Comparison of ENCODE assay signal across 10 cellular contexts in genomic region chr1:41811051-41811795, GRCh38.
DNase-seq lines count a peak whose midpoint lies in the region; ATAC-seq and TF ChIP-seq lines count a peak whose summit lies in the region.
"Had no signal": no experiment of that assay in that cellular context is flagged by ENCODE, and none has a peak within 500 bp of the region (broad histone marks: within the 10 kb centered on the region; RNA-seq: fewer than 3 reads in every experiment).

No MANE protein-coding gene starts in this region.

- intact Hi-C loops in IMR-90 (cut with micrococcal nuclease) = loop anchor here (10.0 kb wide), 1 partner anchor 334 kb away; no protein-coding TSS in a partner anchor
- intact Hi-C loops in activated CD4-positive, alpha-beta memory T cell treated with anti-CD3 and anti-CD28 coated beads for 36 hours (cut with micrococcal nuclease) = loop anchor here (1.0 to 5.0 kb wide), 2 partner anchors 226 to 237 kb away; no protein-coding TSS in a partner anchor
- intact Hi-C loops in stomach (cut with DNase I; ENCODE audit: low total_unique reads) = no loop called here

- H3K4me2 ChIP-seq in IMR-90 (ENCODE audit: low read depth, low read length) = no peak overlapping the region
- H3K4me2 ChIP-seq: BLaER1 had no signal

- POLR2A ChIA-PET in IMR-90 (lab: Charles Lee; ENCODE audit: unreplicated experiment) = no interaction called here
- POLR2A ChIA-PET in activated CD4-positive, alpha-beta memory T cell treated with anti-CD3 and anti-CD28 coated beads for 36 hours (lab: Charles Lee) = interaction anchor here (0.6 to 0.8 kb wide), 2 partner anchors 11 to 50 kb away, joined by 3 read pairs; no protein-coding TSS in a partner anchor

- H4K20me1 ChIP-seq in IMR-90 (ENCODE audit: insufficient read depth, low read length) = peaks cover 5% of the 10 kb centered on the region
- H4K20me1 ChIP-seq: BLaER1 had no signal

- H2AFZ ChIP-seq in IMR-90 (replicated peaks; ENCODE audit: low read length, poor library complexity) = peak overlapping the region; percentile 26

- no peak overlapping the region for H3K4me3 Mint-ChIP-seq in activated CD4-positive, alpha-beta memory T cell treated with anti-CD3 and anti-CD28 coated beads for 36 hours
- H3K4me3 Mint-ChIP-seq: mesothelial cell of epicardium had no signal

- TF ChIP-seq EP300 in stomach (IDR thresholded peaks at IDR 0.05) = no peak

- H2BK15ac ChIP-seq in IMR-90 (ENCODE audit: low read depth, low read length) = no peak overlapping the region

- H3K79me1 ChIP-seq in IMR-90 (ENCODE audit: low read depth in 1 of 2, low read length in 2 of 2) = no peaks in the 10 kb centered on the region

- DNase-seq in AG09309 (ENCODE audit: low read depth) (no peak), IMR-90 (peak; percentile 56), germinal center (ENCODE audit: low spot score) (peak; percentile 68), stomach (no peak), erythroblast (lab: John Stamatoyannopoulos, UW) (no peak)
- peak; percentile 79 for DNase-seq in activated CD4-positive, alpha-beta memory T cell treated with anti-CD3 and anti-CD28 coated beads for 36 hours

- H3K23ac ChIP-seq in IMR-90 (ENCODE audit: low read depth, low read length) = no peak overlapping the region

- peak overlapping the region; percentile 47 for H3K27ac Mint-ChIP-seq in activated CD4-positive, alpha-beta memory T cell treated with anti-CD3 and anti-CD28 coated beads for 36 hours

- dilution Hi-C loops in IMR-90 (cut with HindIII; ENCODE audit: low sequenced_read_pairs, unreplicated experiment) = no loop called here

- no peak overlapping the region for H4K91ac ChIP-seq in IMR-90 (ENCODE audit: insufficient read depth, low read depth, low read length)

- no peaks in the 10 kb centered on the region for H3K36me3 Mint-ChIP-seq in activated CD4-positive, alpha-beta memory T cell treated with anti-CD3 and anti-CD28 coated beads for 36 hours
- H3K36me3 Mint-ChIP-seq: mesothelial cell of epicardium had no signal

- ATAC-seq in IMR-90 (ENCODE audit: low read depth) (no peak), HG03025 (IDR thresholded peaks at IDR 0.05; ENCODE audit: low FRiP score, unreplicated experiment) (no peak), HG02610 (IDR thresholded peaks at IDR 0.05; ENCODE audit: unreplicated experiment) (no peak)

- no peak overlapping the region for H2BK20ac ChIP-seq in IMR-90 (ENCODE audit: low read depth, low read length)

- WGBS in IMR-90 (ENCODE audit: extremely low coverage in 2 of 2, insufficient read length in 1 of 2), 2 experiments = no CpG with 5 or more reads among the region's 7 CpGs
- WGBS in stomach, 5 donors = 52 to 64% (median 60%) methylated on average over 7 of the region's 7 CpGs

- H2BK5ac ChIP-seq in IMR-90 (ENCODE audit: low read depth, low read length, poor library complexity, severe bottlenecking) = no peak overlapping the region

- no peaks in the 10 kb centered on the region for H3K27me3 ChIP-seq in IMR-90 (ENCODE audit: control insufficient read depth, insufficient read depth, low read length)
- no peaks in the 10 kb centered on the region for H3K27me3 ChIP-seq in stomach
- H3K27me3 ChIP-seq: BLaER1 had no signal

- H3K9me3 Mint-ChIP-seq in activated CD4-positive, alpha-beta memory T cell treated with anti-CD3 and anti-CD28 coated beads for 36 hours = no peaks in the 10 kb centered on the region
- H3K9me3 Mint-ChIP-seq: mesothelial cell of epicardium had no signal

- H3K18ac ChIP-seq in IMR-90 (ENCODE audit: low read depth, low read length) = no peak overlapping the region

- CTCF ChIA-PET in IMR-90 (lab: Yijun Ruan, JAX) = interaction anchor here (0.6 to 1.4 kb wide), 4 partner anchors 22 to 362 kb away, joined by 3 to 4 read pairs (median 3); no protein-coding TSS in a partner anchor
- CTCF ChIA-PET in activated CD4-positive, alpha-beta memory T cell treated with anti-CD3 and anti-CD28 coated beads for 36 hours (lab: Charles Lee) = interaction anchor here (0.5 to 5.9 kb wide), 44 partner anchors 10 to 365 kb away, joined by 3 to 42 read pairs (median 5); partner anchors contain the start of gene HIVEP3

- TF ChIP-seq CTCF in AG09309 (IDR thresholded peaks at IDR 0.05; ENCODE audit: control insufficient read depth, insufficient read depth, low read depth, low read length, missing control alignments) (peak; percentile 2), IMR-90 (conservative IDR thresholded peaks at IDR 0.05; ENCODE audit: low read depth, low read length) (0 out of 2 replicates have a peak, but pooled peaks have one; percentile 5), stomach (IDR thresholded peaks at IDR 0.05) (no peak)

- peak overlapping the region; percentile 46; the same call in 1 of the 2 replicates for H2BK120ac ChIP-seq in IMR-90 (ENCODE audit: low read depth, low read length)

- no peak overlapping the region for H3K14ac ChIP-seq in IMR-90 (replicated peaks; ENCODE audit: low read depth, low read length)

- H3K56ac ChIP-seq in IMR-90 (ENCODE audit: extremely low read depth, insufficient read depth, low read length) = no peak overlapping the region

- H3K27ac ChIP-seq in IMR-90 (ENCODE audit: insufficient read depth, low read length) = no peak overlapping the region
- H3K27ac ChIP-seq in stomach = no peak overlapping the region
- H3K27ac ChIP-seq: BLaER1 had no signal

- no peak overlapping the region for H3K4me3 ChIP-seq in AG09309 (ENCODE audit: control insufficient read depth, low read depth, low read length)
- no peak overlapping the region for H3K4me3 ChIP-seq in IMR-90 (ENCODE audit: insufficient read depth, low read depth, low read length)
- no peak overlapping the region for H3K4me3 ChIP-seq in stomach
- H3K4me3 ChIP-seq: BLaER1 had no signal

- H3K4me1 ChIP-seq in IMR-90 (ENCODE audit: control insufficient read depth, insufficient read depth, low read length) (peaks cover 10% of the 10 kb centered on the region), stomach (peaks cover 0 to 16% (median 1%) of the 10 kb centered on the region in 4 donors)

- H3K9me3 ChIP-seq in IMR-90 (ENCODE audit: control insufficient read depth, insufficient read depth, low read length) (no peaks in the 10 kb centered on the region), stomach (no peaks in the 10 kb centered on the region)
- H3K9me3 ChIP-seq: BLaER1 had no signal

- no peak overlapping the region for H3K4ac ChIP-seq in IMR-90 (ENCODE audit: low read depth, low read length)

- H3K9ac ChIP-seq in IMR-90 (ENCODE audit: low read depth, low read length) = no peak overlapping the region
- H3K9ac ChIP-seq: BLaER1 had no signal

- H3K9me1 ChIP-seq in IMR-90 (ENCODE audit: insufficient read depth, low read length) = peaks cover 20% of the 10 kb centered on the region

- no TSS peak for BruUV-seq in IMR-90 (replicated peaks; lab: Mats Ljungman, UMichigan)

- TF ChIP-seq POLR2A in IMR-90 (IDR thresholded peaks at IDR 0.05; ENCODE audit: low read depth, low read length) (no peak), stomach (IDR thresholded peaks at IDR 0.05) (no peak), erythroblast (IDR thresholded peaks at IDR 0.05; ENCODE audit: low read length) (no peak)

- peaks cover 56% of the 10 kb centered on the region for H3K4me1 Mint-ChIP-seq in activated CD4-positive, alpha-beta memory T cell treated with anti-CD3 and anti-CD28 coated beads for 36 hours (ENCODE audit: low read depth)
- H3K4me1 Mint-ChIP-seq: mesothelial cell of epicardium had no signal

- H3K36me3 ChIP-seq in IMR-90 (ENCODE audit: control insufficient read depth, insufficient read depth, low read length) (no peaks in the 10 kb centered on the region), stomach (no peaks in the 10 kb centered on the region)
- H3K36me3 ChIP-seq: BLaER1 had no signal

- no peaks in the 10 kb centered on the region for H3K27me3 Mint-ChIP-seq in activated CD4-positive, alpha-beta memory T cell treated with anti-CD3 and anti-CD28 coated beads for 36 hours

- H2AK5ac ChIP-seq in IMR-90 (ENCODE audit: low read depth, low read length) = no peak overlapping the region; the same call in 1 of the 2 replicates

- no peak overlapping the region for H4K8ac ChIP-seq in IMR-90 (ENCODE audit: low read depth in 2 of 2, low read length in 2 of 2)

- no peak overlapping the region for H2AK9ac ChIP-seq in IMR-90 (replicated peaks; ENCODE audit: low read depth, low read length, poor library complexity)

- H4K5ac ChIP-seq in IMR-90 (ENCODE audit: low read depth, low read length) = no peak overlapping the region

- in situ Hi-C loops in IMR-90 (cut with MboI; ENCODE audit: low sequenced_read_pairs) = no loop called here

- TF ChIP-seq RAD21 in IMR-90 (IDR thresholded peaks at IDR 0.05; ENCODE audit: low read length) = no peak

TF ChIP-seq in IMR-90, 13 proteins besides CTCF, POLR2A, EP300 and RAD21 (continues in another document):
- TF ChIP-seq FOS (IDR thresholded peaks at IDR 0.05; ENCODE audit: low read depth, low read length) (no peak), USF2 (IDR thresholded peaks at IDR 0.05; ENCODE audit: low read depth, low read length) (no peak), MAZ (IDR thresholded peaks at IDR 0.05; ENCODE audit: borderline replicate concordance, low read depth, low read length) (no peak), SMC3 (IDR thresholded peaks at IDR 0.05; ENCODE audit: low read depth, low read length) (no peak), CEBPB (IDR thresholded peaks at IDR 0.05; ENCODE audit: low read depth, low read length) (no peak), MAFK (IDR thresholded peaks at IDR 0.05; ENCODE audit: low read depth, low read length) (no peak), RFX5 (IDR thresholded peaks at IDR 0.05; ENCODE audit: low read depth, low read length) (no peak), RCOR1 (IDR thresholded peaks at IDR 0.05; ENCODE audit: insufficient replicate concordance, low read length) (no peak), NFE2L2 (IDR thresholded peaks at IDR 0.05; ENCODE audit: low read depth, low read length) (no peak), BHLHE40 (IDR thresholded peaks at IDR 0.05; ENCODE audit: low read depth, low read length) (no peak)
- TF ChIP-seq, protein P1, sequence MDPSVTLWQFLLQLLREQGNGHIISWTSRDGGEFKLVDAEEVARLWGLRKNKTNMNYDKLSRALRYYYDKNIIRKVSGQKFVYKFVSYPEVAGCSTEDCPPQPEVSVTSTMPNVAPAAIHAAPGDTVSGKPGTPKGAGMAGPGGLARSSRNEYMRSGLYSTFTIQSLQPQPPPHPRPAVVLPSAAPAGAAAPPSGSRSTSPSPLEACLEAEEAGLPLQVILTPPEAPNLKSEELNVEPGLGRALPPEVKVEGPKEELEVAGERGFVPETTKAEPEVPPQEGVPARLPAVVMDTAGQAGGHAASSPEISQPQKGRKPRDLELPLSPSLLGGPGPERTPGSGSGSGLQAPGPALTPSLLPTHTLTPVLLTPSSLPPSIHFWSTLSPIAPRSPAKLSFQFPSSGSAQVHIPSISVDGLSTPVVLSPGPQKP (IDR thresholded peaks at IDR 0.05; ENCODE audit: borderline replicate concordance, low read depth, low read length) = no peak

Comparison
In these comparisons a context has a peak if more than half of its experiments do, and no peak if none do; other contexts are left out.
1. DNase-seq: peak in IMR-90 (single experiment), activated CD4-positive, alpha-beta memory T cell treated with anti-CD3 and anti-CD28 coated beads for 36 hours (single experiment) and germinal center (single experiment); none in AG09309 (single experiment), stomach (single experiment) and erythroblast (0 of 2).
2. CTCF ChIP-seq: peak in AG09309 (single experiment) and IMR-90 (single experiment); none in stomach (0 of 7).